In genomic region chr18:68391801-68392200, GRCh38 we compare ENCODE assay signal across 16 cellular contexts.
A peak's percentile ranks its signal among the peaks of the same experiment; 100 is the strongest.
DNase-seq lines count a peak whose midpoint lies in the region; ATAC-seq, FAIRE-seq and TF ChIP-seq lines count a peak whose summit lies in the region.
"Had no signal": no experiment of that assay in that cellular context is flagged by ENCODE, and none has a peak within 500 bp of the region (broad histone marks: within the 10 kb centered on the region; RNA-seq: fewer than 3 reads in every experiment).

No MANE protein-coding gene starts in this region.

- H3K4me3 ChIP-seq in A549 (no peak overlapping the region), epithelial cell of esophagus (ENCODE audit: low read length) (no peak overlapping the region), esophagus muscularis mucosa (no peak overlapping the region), gastroesophageal sphincter (no peak overlapping the region)
- H3K4me3 ChIP-seq: GM12878 had no signal

- H3K27ac ChIP-seq in A549 = no peak overlapping the region
- H3K27ac ChIP-seq in esophagus muscularis mucosa (replicated peaks in 1 of 4) = no peak overlapping the region
- no peak overlapping the region for H3K27ac ChIP-seq in gastroesophageal sphincter

- H3K36me3 ChIP-seq in esophagus muscularis mucosa (no peaks in the 10 kb centered on the region), gastroesophageal sphincter (no peaks in the 10 kb centered on the region)

- intact Hi-C loops in esophagus muscularis mucosa (cut with DNase I) = no loop called here

- no peaks in the 10 kb centered on the region for H3K27me3 ChIP-seq in esophagus muscularis mucosa
- H3K27me3 ChIP-seq in gastroesophageal sphincter = no peaks in the 10 kb centered on the region

- DNase-seq in A549 (ENCODE audit: low read depth in 1 of 2, low spot score in 1 of 2) = no peak
- DNase-seq in HFFc6 = no peak
- peak; percentile 2 for DNase-seq in epithelial cell of esophagus (ENCODE audit: low read depth)
- no peak for DNase-seq in progenitor cell of endocrine pancreas (ENCODE audit: low spot score, unreplicated experiment)
- DNase-seq in esophagus muscularis mucosa (ENCODE audit: extremely low spot score) = no peak
- DNase-seq: C1 segment of cervical spinal cord; Calu3; CD4-positive, alpha-beta T cell; DMS 273 treated with DMSO at 0.1 percent for 48 hours; GOT3; HCEC 1CT had no signal

- POLR2A ChIA-PET in A549 (lab: Yijun Ruan, JAX) = no interaction called here

- no peaks in the 10 kb centered on the region for H3K36me3 Mint-ChIP-seq in HFFc6 (ENCODE audit: low read depth)
- H3K36me3 Mint-ChIP-seq in progenitor cell of endocrine pancreas (ENCODE audit: insufficient read depth) = no peaks in the 10 kb centered on the region

- H3K27ac Mint-ChIP-seq in HFFc6 = peak overlapping the region; percentile 5; the same call in 1 of the 2 replicates
- H3K27ac Mint-ChIP-seq in progenitor cell of endocrine pancreas = peak overlapping the region; percentile 1
- H3K27ac Mint-ChIP-seq: B cell; CD4-positive, alpha-beta T cell had no signal

- H3K4me1 Mint-ChIP-seq in HFFc6 (ENCODE audit: low read depth) (peaks cover 44% of the 10 kb centered on the region), progenitor cell of endocrine pancreas (ENCODE audit: low read depth) (no peaks in the 10 kb centered on the region)
- H3K4me1 Mint-ChIP-seq: B cell had no signal

- H3K9me3 ChIP-seq in A549 (no peaks in the 10 kb centered on the region), esophagus muscularis mucosa (no peaks in the 10 kb centered on the region), gastroesophageal sphincter (no peaks in the 10 kb centered on the region)

- no peak for TF ChIP-seq CTCF in A549 (IDR thresholded peaks at IDR 0.05)
- no peak for TF ChIP-seq CTCF in HFFc6 (IDR thresholded peaks at IDR 0.05)
- TF ChIP-seq CTCF in epithelial cell of esophagus (IDR thresholded peaks at IDR 0.05; ENCODE audit: insufficient read depth, low read depth, low read length, missing control alignments) = no peak
- TF ChIP-seq CTCF in progenitor cell of endocrine pancreas (IDR thresholded peaks at IDR 0.05; ENCODE audit: unreplicated experiment) = no peak
- no peak for TF ChIP-seq CTCF in esophagus muscularis mucosa (IDR thresholded peaks at IDR 0.05)
- TF ChIP-seq CTCF in gastroesophageal sphincter (IDR thresholded peaks at IDR 0.05) = no peak

- H3K4me1 ChIP-seq in A549 (no peaks in the 10 kb centered on the region), esophagus muscularis mucosa (no peaks in the 10 kb centered on the region), gastroesophageal sphincter (no peaks in the 10 kb centered on the region)

- H3K4me3 Mint-ChIP-seq in HFFc6 (no peak overlapping the region), progenitor cell of endocrine pancreas (ENCODE audit: low read depth) (no peak overlapping the region)
- H3K4me3 Mint-ChIP-seq: B cell; CD4-positive, alpha-beta T cell had no signal

- TF ChIP-seq EP300 in A549 (IDR thresholded peaks at IDR 0.05) = no peak
- no peak for TF ChIP-seq EP300 in esophagus muscularis mucosa (IDR thresholded peaks at IDR 0.05)
- TF ChIP-seq EP300 in gastroesophageal sphincter (IDR thresholded peaks at IDR 0.05) = no peak

- H3K4me2 ChIP-seq in A549 = no peak overlapping the region

- ATAC-seq in A549 = no peak
- ATAC-seq in gastroesophageal sphincter = no peak
- ATAC-seq in HG03378 (IDR thresholded peaks at IDR 0.05; ENCODE audit: unreplicated experiment) = no peak
- ATAC-seq: GM12878 had no signal

- CTCF ChIA-PET in A549 (lab: Yijun Ruan, JAX) = no interaction called here

- H3K27me3 Mint-ChIP-seq in HFFc6 (ENCODE audit: insufficient read depth) (no peaks in the 10 kb centered on the region), progenitor cell of endocrine pancreas (no peaks in the 10 kb centered on the region)
- H3K27me3 Mint-ChIP-seq: B cell; CD4-positive, alpha-beta T cell had no signal

- no peak for TF ChIP-seq RAD21 in A549 (conservative IDR thresholded peaks at IDR 0.05 in 1 of 2, IDR thresholded peaks at IDR 0.05 in 1 of 2)

- TF ChIP-seq POLR2A in A549 (IDR thresholded peaks at IDR 0.05; ENCODE audit: low read length) (no peak), esophagus muscularis mucosa (IDR thresholded peaks at IDR 0.05; ENCODE audit: low read depth) (no peak), gastroesophageal sphincter (IDR thresholded peaks at IDR 0.05) (no peak)

- FAIRE-seq in A549 (lab: Jason Lieb, UNC) = no peak
- FAIRE-seq: GM12878, GM18507 had no signal

- H3K9me3 Mint-ChIP-seq in HFFc6 (no peaks in the 10 kb centered on the region), progenitor cell of endocrine pancreas (ENCODE audit: low read depth) (no peaks in the 10 kb centered on the region)
- H3K9me3 Mint-ChIP-seq: CD4-positive, alpha-beta T cell had no signal

TF ChIP-seq in A549, 52 proteins besides CTCF, POLR2A, EP300 and RAD21:
- TF ChIP-seq FOSL2 (IDR thresholded peaks at IDR 0.05) (no peak), FOSL2 (CRISPR knock-in tag; IDR thresholded peaks at IDR 0.05) (no peak), HEYL (CRISPR knock-in tag; IDR thresholded peaks at IDR 0.05) (no peak), FOSB (CRISPR knock-in tag; IDR thresholded peaks at IDR 0.05) (no peak), MAFK (IDR thresholded peaks at IDR 0.05; ENCODE audit: partially characterized antibody) (peak; percentile 68), RFX5 (IDR thresholded peaks at IDR 0.05) (no peak), POLR2AphosphoS2 (conservative IDR thresholded peaks at IDR 0.05; ENCODE audit: low read length) (no peak), CHD2 (IDR thresholded peaks at IDR 0.05; ENCODE audit: low read length, partially characterized antibody) (no peak)
TF ChIP-seq in A549: peak in this region for 1.
